In the genomic region with DNA sequence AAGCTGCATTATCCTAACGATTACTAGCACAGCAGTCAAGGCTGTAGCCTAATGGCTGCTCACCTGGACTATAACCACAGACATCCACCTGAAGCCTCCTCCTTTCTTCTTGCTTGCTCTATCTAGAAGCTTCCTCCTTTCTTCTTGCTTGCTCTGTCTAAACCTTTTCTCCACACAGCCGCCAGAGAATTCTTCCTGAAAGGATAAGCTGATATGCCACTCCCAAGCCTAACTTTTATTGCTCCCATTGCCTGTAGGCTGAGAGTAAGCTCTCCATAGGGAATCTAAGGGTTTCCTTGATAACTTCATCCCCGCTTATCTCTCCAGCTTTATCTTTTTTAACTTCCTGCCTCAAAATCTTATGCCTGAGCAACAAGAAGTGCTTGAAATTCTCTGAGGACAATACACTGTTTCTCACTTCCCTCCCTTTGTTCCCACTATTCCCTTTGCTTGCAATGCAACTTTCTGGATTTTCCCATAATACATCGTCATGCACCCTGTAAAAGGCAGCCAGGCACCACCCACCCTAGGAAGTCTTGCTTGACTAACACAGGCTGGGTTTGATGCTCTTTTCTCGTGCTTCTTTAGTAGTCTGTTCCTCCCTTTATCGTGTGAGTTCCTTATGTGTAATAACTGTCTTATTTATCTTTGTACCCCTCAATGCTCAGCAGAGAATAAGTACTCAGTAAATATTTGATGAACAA, we compare ENCODE assay signal across 24 cellular contexts. TPM values are rescaled to one million over a fixed set of nuclear protein-coding genes. Genes with fewer than 3 reads are reported as not detected.
"Had no signal": no experiment of that assay in that cellular context is flagged by ENCODE, and none has a peak within 500 bp of the region (broad histone marks: within the 10 kb centered on the region; RNA-seq: fewer than 3 reads in every experiment).

No MANE protein-coding gene starts in this region.

- H3K27me3 ChIP-seq: brain microvascular endothelial cell, gastroesophageal sphincter, heart right ventricle, left lung, ovary had no signal

- H3K4me1 Mint-ChIP-seq: activated naive CD4-positive, alpha-beta T cell treated with anti-CD3 and anti-CD28 coated beads, Interleukin-2, amount 10 ng/mL, durations not matched to agents 7 days and 5 days; activated naive CD8-positive, alpha-beta T cell treated with anti-CD3 and anti-CD28 coated beads, Interleukin-2, amount 50 U/mL, for 24 hours; naive thymus-derived CD4-positive, alpha-beta T cell; stimulated activated naive B cell treated with anti-CD40 and anti-IgM and Interleukin-4, amounts not matched to agents 10 μg/mL and 1 μg/mL and 100 μg/mL, for 72 hours had no signal

- H3K4me3 Mint-ChIP-seq: activated naive CD4-positive, alpha-beta T cell treated with anti-CD3 and anti-CD28 coated beads, Interleukin-2, amount 10 ng/mL, durations not matched to agents 7 days and 5 days; activated naive CD8-positive, alpha-beta T cell treated with anti-CD3 and anti-CD28 coated beads, Interleukin-2, amount 50 U/mL, for 24 hours; naive thymus-derived CD4-positive, alpha-beta T cell; stimulated activated naive B cell treated with anti-CD40 and anti-IgM and Interleukin-4, amounts not matched to agents 10 μg/mL and 1 μg/mL and 100 μg/mL, for 72 hours had no signal

- H3K4me3 ChIP-seq: gastroesophageal sphincter, heart right ventricle, left lung, ovary, psoas muscle had no signal

- H3K27ac ChIP-seq: brain microvascular endothelial cell, gastroesophageal sphincter, heart right ventricle, left lung, ovary, psoas muscle had no signal

- ATAC-seq: activated naive CD8-positive, alpha-beta T cell treated with anti-CD3 and anti-CD28 coated beads, Interleukin-2, amount 50 U/mL, for 24 hours; esophagus mucosa; gastroesophageal sphincter; heart right ventricle; left lung; naive thymus-derived CD4-positive, alpha-beta T cell; psoas muscle; sciatic nerve; stimulated activated naive B cell treated with anti-CD40 and anti-IgM and Interleukin-4, amounts not matched to agents 10 μg/mL and 1 μg/mL and 100 μg/mL, for 72 hours had no signal

- H3K9me3 ChIP-seq: gastroesophageal sphincter, heart right ventricle, left lung, ovary, psoas muscle had no signal

- H3K36me3 ChIP-seq: brain microvascular endothelial cell, heart right ventricle, left lung, ovary had no signal

- H3K4me1 ChIP-seq: gastroesophageal sphincter, heart right ventricle, left lung, psoas muscle had no signal

- DNase-seq: activated CD4-positive, alpha-beta T cell treated with anti-CD3 and anti-CD28 coated beads, Interleukin-2, amount 50 U/mL, for 1 hour; activated CD4-positive, CD25-positive, alpha-beta regulatory T cell treated with anti-CD3 and anti-CD28 coated beads, Interleukin-2, amount 50 U/mL, for 72 hours; activated CD8-positive, alpha-beta memory T cell treated with anti-CD3 and anti-CD28 coated beads, Interleukin-2, amount 50 U/mL, for 4 hours; activated effector memory CD4-positive, alpha-beta T cell treated with Interleukin-2 at 50 U/mL for 16 hours; activated naive CD4-positive, alpha-beta T cell treated with anti-CD3 and anti-CD28 coated beads, Interleukin-2, amount 10 ng/mL, durations not matched to agents 7 days and 5 days; activated naive CD8-positive, alpha-beta T cell treated with anti-CD3 and anti-CD28 coated beads, Interleukin-2, amount 50 U/mL, for 24 hours; activated T-cell treated with anti-CD3 and anti-CD28 coated beads, Interleukin-2, amount 50 U/mL, for 48 hours; anterior cingulate cortex; brain microvascular endothelial cell; central memory CD4-positive, alpha-beta T cell; heart right ventricle; islet precursor cell; left lung; naive thymus-derived CD4-positive, alpha-beta T cell; ovary; psoas muscle; stimulated activated naive B cell treated with anti-CD40 and anti-IgM and Interleukin-4, amounts not matched to agents 10 μg/mL and 1 μg/mL and 100 μg/mL, for 72 hours; T-helper 1 cell; T-helper 9 cell had no signal

- H3K9me3 Mint-ChIP-seq: activated naive CD4-positive, alpha-beta T cell treated with anti-CD3 and anti-CD28 coated beads, Interleukin-2, amount 10 ng/mL, durations not matched to agents 7 days and 5 days; activated naive CD8-positive, alpha-beta T cell treated with anti-CD3 and anti-CD28 coated beads, Interleukin-2, amount 50 U/mL, for 24 hours; stimulated activated naive B cell treated with anti-CD40 and anti-IgM and Interleukin-4, amounts not matched to agents 10 μg/mL and 1 μg/mL and 100 μg/mL, for 72 hours had no signal

- H3K27me3 Mint-ChIP-seq: activated naive CD4-positive, alpha-beta T cell treated with anti-CD3 and anti-CD28 coated beads, Interleukin-2, amount 10 ng/mL, durations not matched to agents 7 days and 5 days; activated naive CD8-positive, alpha-beta T cell treated with anti-CD3 and anti-CD28 coated beads, Interleukin-2, amount 50 U/mL, for 24 hours; stimulated activated naive B cell treated with anti-CD40 and anti-IgM and Interleukin-4, amounts not matched to agents 10 μg/mL and 1 μg/mL and 100 μg/mL, for 72 hours had no signal

- H3K27ac Mint-ChIP-seq: activated naive CD4-positive, alpha-beta T cell treated with anti-CD3 and anti-CD28 coated beads, Interleukin-2, amount 10 ng/mL, durations not matched to agents 7 days and 5 days; activated naive CD8-positive, alpha-beta T cell treated with anti-CD3 and anti-CD28 coated beads, Interleukin-2, amount 50 U/mL, for 24 hours; naive thymus-derived CD4-positive, alpha-beta T cell; stimulated activated naive B cell treated with anti-CD40 and anti-IgM and Interleukin-4, amounts not matched to agents 10 μg/mL and 1 μg/mL and 100 μg/mL, for 72 hours had no signal

- H3K36me3 Mint-ChIP-seq: activated naive CD4-positive, alpha-beta T cell treated with anti-CD3 and anti-CD28 coated beads, Interleukin-2, amount 10 ng/mL, durations not matched to agents 7 days and 5 days had no signal

RNA-seq across cellular contexts. Expression of gene LRIT3, which starts 1.4 kb away (rescaled TPM):
- total RNA-seq: lung microvascular endothelial cell had no signal

RNA-seq across cellular contexts. Expression of gene RRH, which starts 18.8 kb away (rescaled TPM):
- total RNA-seq: heart right ventricle had no signal
- polyA plus RNA-seq: naive thymus-derived CD4-positive, alpha-beta T cell; urinary bladder had no signal

RNA-seq across cellular contexts. Expression of gene CFI, which starts 44.7 kb away (rescaled TPM):
- total RNA-seq: naive thymus-derived CD4-positive, alpha-beta T cell had no signal
- polyA plus RNA-seq: naive thymus-derived CD4-positive, alpha-beta T cell had no signal
